9 cellular contexts compared by ENCODE assay signal in the genomic region with DNA sequence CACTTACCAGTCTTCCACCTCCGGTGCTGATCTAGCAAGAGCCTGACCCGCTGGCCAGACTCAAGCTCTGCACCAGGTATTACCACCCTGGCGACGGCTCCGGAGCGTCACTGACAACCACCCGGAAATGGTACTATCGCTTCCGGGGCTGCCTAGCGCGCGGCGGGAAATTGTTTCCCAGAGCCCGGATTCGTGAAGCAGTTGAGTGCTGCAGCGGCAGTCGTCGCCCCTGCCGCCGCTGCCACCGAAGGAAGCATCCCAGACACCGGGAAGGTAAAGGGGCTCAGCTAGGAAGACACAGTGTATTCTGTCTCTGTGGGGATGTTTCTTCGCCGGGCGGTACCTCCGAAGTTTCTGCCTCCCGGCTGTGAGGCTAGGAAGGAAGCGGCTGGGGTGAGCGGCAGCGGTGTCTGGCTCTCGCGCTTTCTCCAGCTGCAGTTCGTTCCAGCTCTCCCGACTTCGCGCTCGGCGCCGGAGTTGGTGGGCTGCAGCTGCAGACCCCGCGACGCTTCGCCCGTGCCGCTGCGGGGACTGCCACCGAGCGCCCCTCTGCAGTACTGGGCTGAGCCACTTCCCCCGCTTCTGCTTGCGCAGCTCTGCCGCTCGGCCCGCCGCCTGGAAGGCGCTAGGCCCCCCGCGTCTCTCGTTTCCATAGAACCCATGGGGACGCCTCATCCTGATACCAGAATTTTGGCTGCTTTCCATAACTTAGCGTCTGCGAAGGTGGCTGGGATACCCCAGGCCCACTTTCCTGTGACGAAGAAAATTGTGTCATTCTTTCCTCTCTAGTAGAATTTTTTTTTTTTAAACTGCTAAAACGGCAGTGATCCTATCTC. TPM values are rescaled to one million over a fixed set of nuclear protein-coding genes. Genes with fewer than 3 reads are reported as not detected.
DNase-seq lines count a peak whose midpoint lies in the region; ATAC-seq, FAIRE-seq and TF ChIP-seq lines count a peak whose summit lies in the region.
"Had no signal": no experiment of that assay in that cellular context is flagged by ENCODE, and none has a peak within 500 bp of the region (broad histone marks: within the 10 kb centered on the region; RNA-seq: fewer than 3 reads in every experiment).

TSS of gene KIAA0825 (minus strand) at position 112 of the 836 bp plus-strand sequence. CDS start 81,478 bp downstream, outside the sequence.
TSS of gene SLF1 (plus strand) at position 177 of the 836 bp plus-strand sequence. CDS start 10,142 bp downstream, outside the sequence.

- H3K27me3 ChIP-seq in BLaER1 (no peaks in the 10 kb centered on the region), HepG2 (ENCODE audit: control insufficient read depth in 1 of 2, insufficient read depth in 2 of 2, low read length in 2 of 2) (no peaks in the 10 kb centered on the region; a peak in 1 of 5 replicates)

- no peak for TF ChIP-seq RAD21 in HepG2 (CRISPR knock-in tag; IDR thresholded peaks at IDR 0.05)

- H3K27me3 Mint-ChIP-seq in dendritic cell treated with granulocyte-macrophage colony-stimulating factor and Interleukin-4, amounts not matched to agents 40 ng/mL and 50 ng/mL, for 4 days, result no peaks in the 10 kb centered on the region

- no peaks in the 10 kb centered on the region for H3K9me3 Mint-ChIP-seq in dendritic cell treated with granulocyte-macrophage colony-stimulating factor and Interleukin-4, amounts not matched to agents 40 ng/mL and 50 ng/mL, for 4 days

- H3K4me1 Mint-ChIP-seq in dendritic cell treated with granulocyte-macrophage colony-stimulating factor and Interleukin-4, amounts not matched to agents 40 ng/mL and 50 ng/mL, for 4 days (ENCODE audit: low read depth), result peaks cover 27% of the 10 kb centered on the region

- H3K27ac Mint-ChIP-seq in dendritic cell treated with granulocyte-macrophage colony-stimulating factor and Interleukin-4, amounts not matched to agents 40 ng/mL and 50 ng/mL, for 4 days, result peak within 1 kb of the TSS; percentile 90

- H3K9ac ChIP-seq in BLaER1 (peak within 1 kb of the TSS; percentile 81), HepG2 (ENCODE audit: insufficient read depth, low read depth, low read length) (peak within 1 kb of the TSS; percentile 73)

- H2AFZ ChIP-seq in HepG2 (ENCODE audit: low read length), result peak within 1 kb of the TSS; percentile 97

- POLR2A ChIA-PET in HepG2 (lab: Yijun Ruan, JAX), result no interaction called here

- peak within 1 kb of the TSS; percentile 57 for H3K27ac ChIP-seq in BLaER1
- peak within 1 kb of the TSS; percentile 79 for H3K27ac ChIP-seq in HepG2 (ENCODE audit: extremely low read length, insufficient read depth, low read length)

- H4K20me1 ChIP-seq in BLaER1, result peaks cover 10% of the 10 kb centered on the region; the same call in 1 of the 2 replicates
- H4K20me1 ChIP-seq in HepG2 (ENCODE audit: insufficient read depth, low read length), result no peaks in the 10 kb centered on the region

- peak; percentile 66 for FAIRE-seq in HepG2 (lab: Jason Lieb, UNC)
- FAIRE-seq: endometrium had no signal

- H3K4me2 ChIP-seq in BLaER1 (peak within 1 kb of the TSS; percentile 83), HepG2 (ENCODE audit: low read depth, low read length) (peak within 1 kb of the TSS; percentile 72)

- H3K4me1 ChIP-seq in BLaER1 (peaks cover 53% of the 10 kb centered on the region), HepG2 (ENCODE audit: insufficient read depth, low read length) (peaks cover 17% of the 10 kb centered on the region)

- peak; percentile 98 for ATAC-seq in GM19324 (IDR thresholded peaks at IDR 0.05; ENCODE audit: low FRiP score, unreplicated experiment)
- peak; percentile 97 for ATAC-seq in HG03460 (IDR thresholded peaks at IDR 0.05; ENCODE audit: unreplicated experiment)
- ATAC-seq in HepG2, result peak; percentile 98

- peak; percentile 17; the same call in 1 of the 2 replicates for TF ChIP-seq CTCF in HepG2 (CRISPR knock-in tag; IDR thresholded peaks at IDR 0.05)

- TF ChIP-seq POLR2A in HepG2 (IDR thresholded peaks at IDR 0.05; ENCODE audit: insufficient read depth in 1 of 2, low read depth in 2 of 2, low read length in 2 of 2), result peak; percentile 61 to 70; a peak in 2 of 4 replicates

- H3K4me3 ChIP-seq in BLaER1, result peak within 1 kb of the TSS; percentile 82
- peak within 1 kb of the TSS; percentile 82 to 88 (median 88) for H3K4me3 ChIP-seq in HepG2 (replicated peaks in 1 of 3; ENCODE audit: insufficient read depth in 1 of 3, low read depth in 2 of 3, low read length in 3 of 3)

- in situ Hi-C loops in HepG2 (cut with HindIII; ENCODE audit: extremely low pct_ligation_motif_present, low pct_unique_long_range_greater_than_20kb), result no loop called here

- peaks cover 30% of the 10 kb centered on the region for H3K79me2 ChIP-seq in HepG2 (ENCODE audit: insufficient read depth, low read length)

- H3K36me3 Mint-ChIP-seq in dendritic cell treated with granulocyte-macrophage colony-stimulating factor and Interleukin-4, amounts not matched to agents 40 ng/mL and 50 ng/mL, for 4 days (ENCODE audit: low read depth), result peaks cover 17% of the 10 kb centered on the region

- peak within 1 kb of the TSS; percentile 89 for H3K4me3 Mint-ChIP-seq in dendritic cell treated with granulocyte-macrophage colony-stimulating factor and Interleukin-4, amounts not matched to agents 40 ng/mL and 50 ng/mL, for 4 days

- intact Hi-C loops in dendritic cell treated with granulocyte-macrophage colony-stimulating factor and Interleukin-4, amounts not matched to agents 40 ng/mL and 50 ng/mL, for 4 days (cut with micrococcal nuclease), result loop anchor here (10.0 kb wide), 2 partner anchors 116 to 504 kb away; a partner anchor contains a TSS
- intact Hi-C loops in HepG2 (cut with micrococcal nuclease; ENCODE audit: unreplicated experiment), result loop anchor here (1.0 to 5.0 kb wide), 4 partner anchors 74 to 232 kb away; no protein-coding TSS in a partner anchor

- under 1% methylated on average over 17 of the region's 63 CpGs for WGBS in HepG2 (ENCODE audit: low lambda C conversion rate)

- CTCF ChIA-PET in HepG2 (lab: Yijun Ruan, JAX; ENCODE audit: low intra/inter-chr PET ratio, low total read pairs), result no interaction called here

- TF ChIP-seq EP300 in HepG2 (IDR thresholded peaks at IDR 0.05; ENCODE audit: low read depth in 2 of 2, low read length in 2 of 2), result no peak
- 0 out of 2 replicates have a peak, but pooled peaks have one; percentile 25 for TF ChIP-seq EP300 in HepG2 (CRISPR knock-in tag; IDR thresholded peaks at IDR 0.05; ENCODE audit: borderline replicate concordance)

- no TSS peak for BruUV-seq in HepG2 (replicated peaks; lab: Mats Ljungman, UMichigan)

- H3K9me3 ChIP-seq in BLaER1 (no peaks in the 10 kb centered on the region), HepG2 (ENCODE audit: low read length) (no peaks in the 10 kb centered on the region)

- DNase-seq in NCI-H526 treated with DMSO at 0.1 percent for 48 hours (lab: John Stamatoyannopoulos, UW) (peak; percentile 56), HepG2 (ENCODE audit: low spot score) (peak; percentile 84)
- DNase-seq in activated CD4-positive, alpha-beta T cell treated with anti-CD3 and anti-CD28 coated beads, Interleukin-2, amount 50 U/mL, for 1 hour, result peak; percentile 81
- peak; percentile 77 to 82 for DNase-seq in stimulated activated CD4-positive, alpha-beta T cell treated with anti-CD3 and anti-CD28 coated beads, Interleukin-2, amount 100 ng/mL, for 48 hours

- H3K36me3 ChIP-seq in BLaER1 (no peaks in the 10 kb centered on the region), HepG2 (replicated peaks in 1 of 2; ENCODE audit: control insufficient read depth in 1 of 2, insufficient read depth in 2 of 2, low read length in 2 of 2) (no peaks in the 10 kb centered on the region)

RNA-seq across cellular contexts. Expression of gene KIAA0825, which starts in this region (rescaled TPM):
- 0.51 and 0.77 TPM in 2 replicates for total RNA-seq in HepG2 (2016; rRNA removed; fragmentation: Illumina TruSeq; extraction: Trizol)
- total RNA-seq in HepG2 (2016; cell fraction: cytosol; rRNA removed; fragmentation: Illumina TruSeq; extraction: Trizol; ENCODE audit: low read depth), result not detected in 2 replicates
- total RNA-seq in HepG2 (2016; cell fraction: insoluble cytoplasmic fraction; rRNA removed; fragmentation: Illumina TruSeq; extraction: Trizol), result 0.41 and 0.58 TPM in 2 replicates
- total RNA-seq in HepG2 (2016; cell fraction: membrane; rRNA removed; fragmentation: Illumina TruSeq; extraction: Trizol), result 0.34 and 0.40 TPM in 2 replicates
- total RNA-seq in HepG2 (2016; cell fraction: nucleus; rRNA removed; fragmentation: Illumina TruSeq; extraction: Trizol), result 0.84 and 0.91 TPM in 2 replicates
- polyA plus RNA-seq in HepG2 (2011; rRNA removed), result 0.05 and 0.13 TPM in 2 replicates
- polyA plus RNA-seq in HepG2 (2011; cell fraction: cytosol; rRNA removed), result 0.03 and 0.05 TPM in 2 replicates
- 0.08 and 0.10 TPM in 2 replicates for polyA plus RNA-seq in HepG2 (2011; cell fraction: nucleus; rRNA removed)
- 0.07 and 0.13 TPM in 2 replicates for polyA plus RNA-seq in HepG2 (2012)
- polyA plus RNA-seq in HepG2 (2016; cell fraction: cytosol; fragmentation: Illumina TruSeq; extraction: Trizol; ENCODE audit: low read depth), result 0.05 TPM in 1 of 2 replicates, not detected in the other
- 0.48 and 0.57 TPM in 2 replicates for polyA plus RNA-seq in HepG2 (2016; cell fraction: insoluble cytoplasmic fraction; fragmentation: Illumina TruSeq; extraction: Trizol; ENCODE audit: low read depth)
- polyA plus RNA-seq in HepG2 (2016; cell fraction: membrane; fragmentation: Illumina TruSeq; extraction: Trizol; ENCODE audit: low read depth), result 0.07 TPM in 1 of 2 replicates, not detected in the other
- polyA plus RNA-seq in HepG2 (2016; cell fraction: nucleus; fragmentation: Illumina TruSeq; extraction: Trizol; ENCODE audit: insufficient read depth, low read depth), result 0.16 and 0.25 TPM in 2 replicates
- 0.12 and 40.8 TPM in 2 replicates for polyA minus RNA-seq in HepG2 (2011; rRNA and poly(A)+ RNA removed; ENCODE audit: low replicate concordance)
- 0.20 and 0.26 TPM in 2 replicates for polyA minus RNA-seq in HepG2 (2011; cell fraction: cytosol; rRNA and poly(A)+ RNA removed)
- 1.8 and 2.1 TPM in 2 replicates for polyA minus RNA-seq in HepG2 (2011; cell fraction: nucleus; rRNA and poly(A)+ RNA removed)

RNA-seq across cellular contexts. Expression of gene SLF1, which starts in this region (rescaled TPM):
- 9.1 and 10.4 TPM in 2 replicates for total RNA-seq in HepG2 (2016; rRNA removed; fragmentation: Illumina TruSeq; extraction: Trizol)
- total RNA-seq in HepG2 (2016; cell fraction: cytosol; rRNA removed; fragmentation: Illumina TruSeq; extraction: Trizol; ENCODE audit: low read depth), result 11.1 and 12.3 TPM in 2 replicates
- 8.6 and 10.3 TPM in 2 replicates for total RNA-seq in HepG2 (2016; cell fraction: insoluble cytoplasmic fraction; rRNA removed; fragmentation: Illumina TruSeq; extraction: Trizol)
- 4.3 and 6.2 TPM in 2 replicates for total RNA-seq in HepG2 (2016; cell fraction: membrane; rRNA removed; fragmentation: Illumina TruSeq; extraction: Trizol)
- 15.7 and 22.6 TPM in 2 replicates for total RNA-seq in HepG2 (2016; cell fraction: nucleus; rRNA removed; fragmentation: Illumina TruSeq; extraction: Trizol)
- polyA plus RNA-seq in HepG2 (2011; rRNA removed), result 1.5 and 2.1 TPM in 2 replicates
- 0.73 and 0.81 TPM in 2 replicates for polyA plus RNA-seq in HepG2 (2011; cell fraction: cytosol; rRNA removed)
- 1.2 TPM in 2 replicates for polyA plus RNA-seq in HepG2 (2011; cell fraction: nucleus; rRNA removed)
- 1.0 and 1.8 TPM in 2 replicates for polyA plus RNA-seq in HepG2 (2012)
- 0.31 and 0.38 TPM in 2 replicates for polyA plus RNA-seq in HepG2 (2016; cell fraction: cytosol; fragmentation: Illumina TruSeq; extraction: Trizol; ENCODE audit: low read depth)
- polyA plus RNA-seq in HepG2 (2016; cell fraction: insoluble cytoplasmic fraction; fragmentation: Illumina TruSeq; extraction: Trizol; ENCODE audit: low read depth), result 7.7 and 8.0 TPM in 2 replicates
- polyA plus RNA-seq in HepG2 (2016; cell fraction: membrane; fragmentation: Illumina TruSeq; extraction: Trizol; ENCODE audit: low read depth), result 0.53 and 0.91 TPM in 2 replicates
- polyA plus RNA-seq in HepG2 (2016; cell fraction: nucleus; fragmentation: Illumina TruSeq; extraction: Trizol; ENCODE audit: insufficient read depth, low read depth), result 10.6 and 13.9 TPM in 2 replicates
- 1.1 and 66.0 TPM in 2 replicates for polyA minus RNA-seq in HepG2 (2011; rRNA and poly(A)+ RNA removed; ENCODE audit: low replicate concordance)
- polyA minus RNA-seq in HepG2 (2011; cell fraction: cytosol; rRNA and poly(A)+ RNA removed), result 6.8 and 7.9 TPM in 2 replicates
- 7.5 and 15.3 TPM in 2 replicates for polyA minus RNA-seq in HepG2 (2011; cell fraction: nucleus; rRNA and poly(A)+ RNA removed)

Comparison
In these comparisons a context has a peak if more than half of its experiments do, and no peak if none do; other contexts are left out.
1. Peak in every context shown above with its lines: DNase-seq, ATAC-seq, H3K4me3 ChIP-seq and H3K27ac ChIP-seq.